In the genomic region with DNA sequence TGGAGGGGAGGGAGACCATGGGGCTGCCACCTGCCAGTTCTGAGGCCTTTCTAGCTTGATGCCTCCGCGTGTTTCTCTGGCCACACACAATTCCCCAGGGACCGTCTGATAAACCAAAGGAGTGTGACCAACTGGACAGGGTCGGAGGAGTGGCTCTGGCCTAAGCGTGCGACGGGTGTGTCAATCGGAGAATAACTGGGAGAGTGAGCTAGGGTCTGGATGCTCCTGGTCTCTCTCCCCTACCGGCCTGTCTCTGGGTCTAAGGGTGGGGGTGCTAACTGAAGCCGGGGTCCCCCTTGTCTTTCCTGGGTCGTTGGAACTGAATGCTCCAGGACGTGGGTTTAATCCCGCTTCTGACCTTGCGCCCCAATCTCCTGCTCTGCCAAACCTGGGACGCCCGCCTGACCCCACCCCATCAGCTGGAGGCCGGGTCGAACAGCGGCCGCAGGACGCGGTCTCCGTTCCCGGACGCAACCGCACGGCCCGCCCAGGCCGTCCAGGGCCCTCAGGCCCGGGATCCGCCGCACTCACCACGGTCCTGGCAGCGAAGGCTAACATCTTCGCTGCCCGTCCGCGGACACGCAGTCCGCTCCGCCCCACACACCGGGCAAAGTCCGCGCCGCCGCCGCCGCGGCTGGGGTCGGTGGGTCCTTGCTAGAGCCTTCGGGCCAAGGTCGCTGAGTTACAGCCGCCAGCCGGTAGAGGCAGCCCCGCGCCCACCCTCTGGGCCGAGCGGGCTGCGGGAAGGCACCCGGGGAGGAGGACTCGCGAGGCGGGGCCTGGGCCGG, we compare ENCODE assay signal across 8 cellular contexts. TPM values are rescaled to one million over a fixed set of nuclear protein-coding genes. Genes with fewer than 3 reads are reported as not detected.
DNase-seq lines count a peak whose midpoint lies in the region; ATAC-seq and TF ChIP-seq lines count a peak whose summit lies in the region.

No MANE protein-coding gene starts in this region.

- peak overlapping the region; percentile 94 for H3K4me3 Mint-ChIP-seq in endodermal cell

- H3K9me3 ChIP-seq in SJSA1 (replicated peaks) = no peaks in the 10 kb centered on the region
- H3K9me3 ChIP-seq in endodermal cell (ENCODE audit: control insufficient read depth, low read length) = no peaks in the 10 kb centered on the region
- no peaks in the 10 kb centered on the region for H3K9me3 ChIP-seq in muscle layer of duodenum (ENCODE audit: control insufficient read depth in 1 of 2, low read length in 2 of 2)

- DNase-seq in G401 (ENCODE audit: low spot score) = peak; percentile 33
- DNase-seq in HFF-Myc (ENCODE audit: extremely low read depth, low read depth) = no peak
- peak; percentile 59 to 75 for DNase-seq in SJSA1 (ENCODE audit: low read depth in 1 of 2, low spot score in 2 of 2)
- DNase-seq in endodermal cell = no peak
- DNase-seq in foreskin keratinocyte = no peak
- no peak for DNase-seq in NCI-H187 treated with DMSO at 0.1 percent for 48 hours (lab: John Stamatoyannopoulos, UW)
- DNase-seq in DMS79 (lab: John Stamatoyannopoulos, UW) = no peak

- peaks cover 17% of the 10 kb centered on the region for H3K4me1 Mint-ChIP-seq in endodermal cell

- H3K9ac ChIP-seq in endodermal cell (ENCODE audit: extremely low read depth, low read length, poor library complexity, severe bottlenecking) = peak overlapping the region; percentile 47

- H3K4me1 ChIP-seq in SJSA1 (replicated peaks) (peaks cover 16% of the 10 kb centered on the region), endodermal cell (ENCODE audit: control insufficient read depth, insufficient read depth, low read length) (no peaks in the 10 kb centered on the region), muscle layer of duodenum (ENCODE audit: control insufficient read depth in 1 of 2, insufficient read depth in 2 of 2, low read length in 2 of 2) (peaks cover 13 to 26% of the 10 kb centered on the region in 2 donors), foreskin keratinocyte (peaks cover 7% of the 10 kb centered on the region)

- H3K27ac ChIP-seq in SJSA1 = peak overlapping the region; percentile 42
- H3K27ac ChIP-seq in endodermal cell (ENCODE audit: low read depth, low read length) = no peak overlapping the region
- peak overlapping the region; percentile 45 for H3K27ac ChIP-seq in muscle layer of duodenum (ENCODE audit: low read length)
- no peak overlapping the region for H3K27ac ChIP-seq in foreskin keratinocyte

- no peak for ATAC-seq in foreskin keratinocyte

- peaks cover 24% of the 10 kb centered on the region for H3K27me3 Mint-ChIP-seq in endodermal cell (ENCODE audit: insufficient read depth)

- WGBS in endodermal cell (ENCODE audit: insufficient coverage in 1 of 2, insufficient read length in 1 of 2), 2 experiments = 7 to 9% methylated on average over 38 to 64 of the region's 64 CpGs

- no peaks in the 10 kb centered on the region for H3K9me3 Mint-ChIP-seq in endodermal cell

- in situ Hi-C loops in G401 (cut with HindIII; ENCODE audit: low sequenced_read_pairs) = no loop called here

- H3K27me3 ChIP-seq in SJSA1 (replicated peaks) (no peaks in the 10 kb centered on the region), endodermal cell (ENCODE audit: control insufficient read depth, insufficient read depth, low read length, poor library complexity, severe bottlenecking) (peaks cover 8% of the 10 kb centered on the region), muscle layer of duodenum (ENCODE audit: low read depth, low read length) (no peaks in the 10 kb centered on the region), foreskin keratinocyte (peaks cover 15% of the 10 kb centered on the region)

- H3K4me3 ChIP-seq in HFF-Myc (replicated peaks; ENCODE audit: low read depth, low read length) (peak overlapping the region; percentile 84), SJSA1 (peak overlapping the region; percentile 76), endodermal cell (ENCODE audit: low read length) (peak overlapping the region; percentile 98), muscle layer of duodenum (ENCODE audit: low read depth in 1 of 2, low read length in 2 of 2) (peak overlapping the region; percentile 65 to 95)

- no peak for TF ChIP-seq CTCF in HFF-Myc (IDR thresholded peaks at IDR 0.05; ENCODE audit: low read depth, low read length, missing control alignments)
- TF ChIP-seq CTCF in endodermal cell (conservative IDR thresholded peaks at IDR 0.05) = no peak
- TF ChIP-seq CTCF in foreskin keratinocyte (conservative IDR thresholded peaks at IDR 0.05) = no peak

- H3K36me3 Mint-ChIP-seq in endodermal cell (ENCODE audit: low read depth) = peaks cover 3% of the 10 kb centered on the region

- H3K27ac Mint-ChIP-seq in endodermal cell = no peak overlapping the region

- peaks cover 19% of the 10 kb centered on the region for H3K36me3 ChIP-seq in SJSA1
- no peaks in the 10 kb centered on the region for H3K36me3 ChIP-seq in endodermal cell (ENCODE audit: control insufficient read depth, insufficient read depth, low read length)
- peaks cover 0 to 14% of the 10 kb centered on the region in 2 donors for H3K36me3 ChIP-seq in muscle layer of duodenum (ENCODE audit: control insufficient read depth in 1 of 2, insufficient read depth in 2 of 2, low read length in 2 of 2)

RNA-seq across cellular contexts. Expression of gene CRAT, which starts 0.4 kb away (rescaled TPM):
- 21.5 and 22.7 TPM in 2 replicates for total RNA-seq in G401 (2014; rRNA removed; shearing (Covaris generic))
- total RNA-seq in SJSA1 (2014; rRNA removed; shearing (Covaris generic)) = 8.9 and 20.3 TPM in 2 replicates
- total RNA-seq in endodermal cell = 10 to 100 TPM; 17.2 to 17.5 TPM
- polyA plus RNA-seq in endodermal cell (2013, experiment 1 of 2) = 25.3 TPM
- 24.3 TPM for polyA plus RNA-seq in endodermal cell (2013, experiment 2 of 2)
- 9.0 and 9.6 TPM in 2 replicates for total RNA-seq in foreskin keratinocyte
- 10.1 and 10.9 TPM in 2 replicates for polyA plus RNA-seq in foreskin keratinocyte

RNA-seq across cellular contexts. Expression of gene PTPA, which starts 1.1 kb away (rescaled TPM):
- 215 and 261 TPM in 2 replicates for total RNA-seq in G401 (2014; rRNA removed; shearing (Covaris generic))
- 80.7 and 93.3 TPM in 2 replicates for total RNA-seq in SJSA1 (2014; rRNA removed; shearing (Covaris generic))
- total RNA-seq in endodermal cell (100 to 1,000 TPM; 134 to 139 TPM), foreskin keratinocyte (106 and 109 TPM in 2 replicates)
- polyA plus RNA-seq in endodermal cell (2013, experiment 1 of 2) = 105 TPM
- polyA plus RNA-seq in endodermal cell (2013, experiment 2 of 2) = 96.3 TPM
- polyA plus RNA-seq in foreskin keratinocyte = 119 and 126 TPM in 2 replicates

RNA-seq across cellular contexts. Expression of gene DOLPP1, which starts 29.2 kb away (rescaled TPM):
- 24.4 and 29.1 TPM in 2 replicates for total RNA-seq in G401 (2014; rRNA removed; shearing (Covaris generic))
- total RNA-seq in SJSA1 (2014; rRNA removed; shearing (Covaris generic)) = 24.4 and 31.5 TPM in 2 replicates
- 10 to 100 TPM; 30.1 to 30.4 TPM for total RNA-seq in endodermal cell
- polyA plus RNA-seq in endodermal cell (2013, experiment 1 of 2) = 28.6 TPM
- 25.3 TPM for polyA plus RNA-seq in endodermal cell (2013, experiment 2 of 2)
- 18.4 and 20.2 TPM in 2 replicates for total RNA-seq in foreskin keratinocyte
- polyA plus RNA-seq in foreskin keratinocyte = 17.9 and 21.0 TPM in 2 replicates

Comparison
In these comparisons a context has a peak if more than half of its experiments do, and no peak if none do; other contexts are left out.
1. DNase-seq: peak in G401 (single experiment) and SJSA1 (2 of 2); none in HFF-Myc (single experiment), endodermal cell (single experiment), foreskin keratinocyte (0 of 2), NCI-H187 treated with DMSO at 0.1 percent for 48 hours (single experiment) and DMS79 (single experiment).
2. H3K27ac ChIP-seq: peak in SJSA1 (single experiment) and muscle layer of duodenum (single experiment); none in endodermal cell (single experiment) and foreskin keratinocyte (single experiment).
3. Peak in every context shown above with its lines, with median percentiles within 50 percentile points of each other: H3K4me3 ChIP-seq.